24 cellular contexts compared by ENCODE assay signal in the genomic region with DNA sequence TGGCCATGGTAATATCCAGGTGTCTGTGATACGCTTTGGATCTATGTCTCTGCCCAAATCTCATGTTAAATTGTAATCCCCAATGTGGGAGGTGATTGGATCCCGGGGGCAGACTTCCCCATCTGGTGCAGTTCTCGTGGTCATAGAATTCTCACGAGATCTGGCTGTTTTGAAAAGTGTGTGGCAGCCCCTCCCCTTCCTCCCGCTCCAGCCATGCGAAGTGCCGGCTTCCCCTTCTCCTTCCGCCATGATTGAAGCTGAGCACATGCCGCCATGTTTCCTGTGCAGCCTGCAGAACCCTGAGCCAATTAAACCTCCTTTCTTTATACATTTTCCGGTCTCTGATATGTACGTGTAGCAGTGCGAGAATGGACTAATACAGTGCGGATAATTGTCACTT. TPM values are rescaled to one million over a fixed set of nuclear protein-coding genes. Genes with fewer than 3 reads are reported as not detected.
DNase-seq lines count a peak whose midpoint lies in the region; ATAC-seq and TF ChIP-seq lines count a peak whose summit lies in the region.
"Had no signal": no experiment of that assay in that cellular context is flagged by ENCODE, and none has a peak within 500 bp of the region (broad histone marks: within the 10 kb centered on the region; RNA-seq: fewer than 3 reads in every experiment).

No MANE protein-coding gene starts in this region.

- intact Hi-C loops in lower lobe of right lung (cut with DNase I), result no loop called here

- peak overlapping the region in 3 of 10 experiments; percentile 23 to 40 (median 29); a peak in 4 of 20 replicates for H3K4me3 ChIP-seq in BLaER1 treated with 17β-estradiol and CSF1 and Interleukin-3, amounts not matched to agents 10 nM and 100 nM
- H3K4me3 ChIP-seq in WERI-Rb-1 (ENCODE audit: low read depth, low read length) (no peak overlapping the region), lower lobe of right lung (no peak overlapping the region)
- H3K4me3 ChIP-seq: GM23338, MG63, SK-N-MC had no signal

- no peaks in the 10 kb centered on the region for H3K27me3 ChIP-seq in BLaER1 treated with 17β-estradiol and CSF1 and Interleukin-3, amounts not matched to agents 10 nM and 100 nM
- no peaks in the 10 kb centered on the region for H3K27me3 ChIP-seq in WERI-Rb-1 (ENCODE audit: insufficient read depth, low read depth, severe bottlenecking)
- no peaks in the 10 kb centered on the region for H3K27me3 ChIP-seq in lower lobe of right lung (ENCODE audit: low read depth)
- H3K27me3 ChIP-seq: MG63 had no signal

- H3K27ac ChIP-seq in BLaER1 treated with 17β-estradiol and CSF1 and Interleukin-3, amounts not matched to agents 10 nM and 100 nM, result peak overlapping the region in 9 of 11 experiments; percentile 41 to 86 (median 76); a peak in 17 of 22 replicates
- no peak overlapping the region for H3K27ac ChIP-seq in WERI-Rb-1
- H3K27ac ChIP-seq in lower lobe of right lung, result no peak overlapping the region
- H3K27ac ChIP-seq: 22Rv1, HL-60, SK-N-MC had no signal

- peaks cover 12 to 71% (median 45%) of the 10 kb centered on the region in 11 experiments; a peak in 21 of 22 replicates for H3K36me3 ChIP-seq in BLaER1 treated with 17β-estradiol and CSF1 and Interleukin-3, amounts not matched to agents 10 nM and 100 nM
- peaks cover 3% of the 10 kb centered on the region; the same call in 1 of the 2 replicates for H3K36me3 ChIP-seq in WERI-Rb-1
- no peaks in the 10 kb centered on the region for H3K36me3 ChIP-seq in lower lobe of right lung

- DNase-seq in NCI-H82 (lab: John Stamatoyannopoulos, UW) (peak; percentile 38), NCI-H82 treated with DMSO at 0.1 percent for 48 hours (lab: John Stamatoyannopoulos, UW; ENCODE audit: unreplicated experiment) (no peak), WERI-Rb-1 (peak; percentile 11), lower lobe of right lung (peak; percentile 9), NK-92 (lab: John Stamatoyannopoulos, UW; ENCODE audit: unreplicated experiment) (no peak), medulla oblongata (ENCODE audit: extremely low spot score) (no peak), SHP77 (lab: John Stamatoyannopoulos, UW) (no peak)
- DNase-seq: AML-193; CD4-positive, CD25-positive, alpha-beta regulatory T cell; COR-L47; DMS 273 treated with DMSO at 0.1 percent for 48 hours; GDM1; Kasumi-1; MG63; NCI-H1105; NCI-H1694; NCI-H2081 treated with DMSO at 0.1 percent for 48 hours; OCI-M1; Right ventricle myocardium superior had no signal

- H3K4me1 ChIP-seq in BLaER1 treated with 17β-estradiol and CSF1 and Interleukin-3, amounts not matched to agents 10 nM and 100 nM, result peaks cover 16 to 29% (median 22%) of the 10 kb centered on the region in 10 experiments
- no peaks in the 10 kb centered on the region for H3K4me1 ChIP-seq in lower lobe of right lung

- peaks cover 52 to 68% (median 60%) of the 10 kb centered on the region in 11 experiments for H3K9me3 ChIP-seq in BLaER1 treated with 17β-estradiol and CSF1 and Interleukin-3, amounts not matched to agents 10 nM and 100 nM (replicated peaks in 1 of 11)
- peaks cover 6% of the 10 kb centered on the region for H3K9me3 ChIP-seq in WERI-Rb-1 (ENCODE audit: severe bottlenecking)
- peaks cover 15% of the 10 kb centered on the region for H3K9me3 ChIP-seq in lower lobe of right lung

- peak overlapping the region in 6 of 11 experiments; percentile 21 to 54 (median 28); a peak in 4 of 22 replicates for H3K9ac ChIP-seq in BLaER1 treated with 17β-estradiol and CSF1 and Interleukin-3, amounts not matched to agents 10 nM and 100 nM

- no peaks in the 10 kb centered on the region; a peak in 1 of 22 replicates for H4K20me1 ChIP-seq in BLaER1 treated with 17β-estradiol and CSF1 and Interleukin-3, amounts not matched to agents 10 nM and 100 nM

- ATAC-seq in lower lobe of right lung, result no peak
- ATAC-seq: GM23338 had no signal

- peak overlapping the region in 10 of 11 experiments; percentile 22 to 66 (median 58); a peak in 17 of 22 replicates for H3K4me2 ChIP-seq in BLaER1 treated with 17β-estradiol and CSF1 and Interleukin-3, amounts not matched to agents 10 nM and 100 nM
- H3K4me2 ChIP-seq: GM23338 had no signal

- TF ChIP-seq CTCF in WERI-Rb-1 (IDR thresholded peaks at IDR 0.05; ENCODE audit: low read depth, low read length), result no peak
- TF ChIP-seq CTCF in lower lobe of right lung (IDR thresholded peaks at IDR 0.05), result no peak

RNA-seq across cellular contexts. Expression of a gene that starts 42.5 kb away (rescaled TPM):
- total RNA-seq in lower lobe of right lung, result 14.7 TPM

Comparison
In these comparisons a context has a peak if more than half of its experiments do, and no peak if none do; other contexts are left out.
1. DNase-seq: peak in NCI-H82 (single experiment), WERI-Rb-1 (single experiment) and lower lobe of right lung (single experiment); none in NCI-H82 treated with DMSO at 0.1 percent for 48 hours (single experiment), NK-92 (single experiment), medulla oblongata (single experiment) and SHP77 (0 of 2).
2. H3K27ac ChIP-seq: peak in BLaER1 treated with 17β-estradiol and CSF1 and Interleukin-3, amounts not matched to agents 10 nM and 100 nM (9 of 11); none in WERI-Rb-1 (single experiment) and lower lobe of right lung (single experiment).